Comparison of ENCODE assay signal across 8 cellular contexts in the genomic region with DNA sequence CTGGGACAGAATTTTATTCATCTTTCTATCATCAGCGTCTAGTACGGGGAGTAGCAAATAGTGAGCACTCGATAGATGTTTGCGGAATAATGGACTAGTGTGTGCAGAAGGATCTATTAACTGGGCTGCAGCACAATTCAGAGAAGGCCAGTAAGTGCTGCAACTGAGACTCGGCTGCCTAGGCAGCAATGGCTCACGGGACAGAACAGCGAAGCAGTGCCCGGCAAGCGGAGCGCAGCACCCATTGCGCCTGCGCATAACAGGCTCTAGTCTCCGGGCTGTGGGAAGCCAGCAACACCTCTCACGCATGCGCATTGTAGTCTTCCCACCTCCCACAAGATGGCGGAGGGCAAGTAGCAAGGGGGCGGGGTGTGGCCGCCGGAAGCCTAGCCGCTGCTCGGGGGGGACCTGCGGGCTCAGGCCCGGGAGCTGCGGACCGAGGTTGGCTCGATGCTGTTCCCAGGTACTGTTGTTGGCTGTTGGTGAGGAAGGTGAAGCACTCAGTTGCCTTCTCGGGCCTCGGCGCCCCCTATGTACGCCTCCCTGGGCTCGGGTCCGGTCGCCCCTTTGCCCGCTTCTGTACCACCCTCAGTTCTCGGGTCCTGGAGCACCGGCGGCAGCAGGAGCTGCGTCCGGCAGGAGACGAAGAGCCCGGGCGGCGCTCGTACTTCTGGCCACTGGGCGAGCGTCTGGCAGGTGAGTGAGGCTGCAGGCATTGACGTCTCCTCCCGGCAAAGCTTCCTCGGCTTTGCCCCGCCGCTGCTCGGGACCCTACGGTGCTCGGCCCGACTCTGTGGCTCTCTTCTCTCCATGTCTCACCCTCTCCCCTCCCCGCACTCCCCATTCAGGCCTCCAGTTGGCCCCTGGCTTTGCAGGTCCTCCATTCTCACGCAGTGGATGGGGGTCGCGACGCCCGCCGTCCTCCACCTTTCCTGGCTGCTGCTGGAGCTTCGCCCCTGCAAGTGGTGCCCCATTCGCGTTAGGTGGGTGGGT. TPM values are rescaled to one million over a fixed set of nuclear protein-coding genes. Genes with fewer than 3 reads are reported as not detected.
DNase-seq lines count a peak whose midpoint lies in the region; ATAC-seq and TF ChIP-seq lines count a peak whose summit lies in the region.

No MANE protein-coding gene starts in this region.

- H4K20me1 ChIP-seq in SK-N-SH (ENCODE audit: insufficient read depth) = no peaks in the 10 kb centered on the region

- DNase-seq in GM10266 (ENCODE audit: extremely low spot score) = peak; percentile 93
- peak; percentile 95 for DNase-seq in NCI-H1092 (lab: John Stamatoyannopoulos, UW)
- DNase-seq in SK-N-SH = peak; percentile 96
- DNase-seq in activated naive CD4-positive, alpha-beta T cell treated with anti-CD3 and anti-CD28 coated beads, Interleukin-2, amount 50 U/mL, for 72 hours (ENCODE audit: low spot score in 2 of 2) = peak; percentile 94 to 99
- peak; percentile 85 for DNase-seq in glomerular endothelial cell (ENCODE audit: extremely low read depth, low read depth, low spot score)
- DNase-seq in nucleus accumbens (lab: John Stamatoyannopoulos, UW) = peak; percentile 89 to 99 (median 97)
- DNase-seq in suprapubic skin (ENCODE audit: low spot score in 2 of 2) = peak; percentile 97 to 98

- H3K9ac ChIP-seq in SK-N-SH = peak overlapping the region; percentile 80

- peak overlapping the region; percentile 84 for H2AFZ ChIP-seq in SK-N-SH (ENCODE audit: low read depth)

- H3K27ac ChIP-seq in SK-N-SH (ENCODE audit: low read depth in 2 of 2, low read length in 1 of 2) (peak overlapping the region; percentile 86 to 95), suprapubic skin (peak overlapping the region; percentile 90)

- H3K36me3 ChIP-seq in SK-N-SH (replicated peaks in 1 of 2; ENCODE audit: control insufficient read depth in 1 of 2, insufficient read depth in 2 of 2, low read length in 1 of 2) (no peaks in the 10 kb centered on the region), suprapubic skin (no peaks in the 10 kb centered on the region)

- TF ChIP-seq EP300 in SK-N-SH (IDR thresholded peaks at IDR 0.05; ENCODE audit: borderline replicate concordance in 1 of 2, low read depth in 1 of 2, low read length in 1 of 2) (no peak), suprapubic skin (IDR thresholded peaks at IDR 0.05) (no peak)

- H3K36me3 Mint-ChIP-seq in activated naive CD4-positive, alpha-beta T cell treated with anti-CD3 and anti-CD28 coated beads, Interleukin-2, amount 50 U/mL, for 72 hours = peaks cover 8 to 20% of the 10 kb centered on the region in 2 donors

- H3K9me3 ChIP-seq in SK-N-SH = no peaks in the 10 kb centered on the region
- H3K9me3 ChIP-seq in suprapubic skin = no peaks in the 10 kb centered on the region

- peaks cover 16% of the 10 kb centered on the region for H3F3A ChIP-seq in SK-N-SH (replicated peaks; ENCODE audit: insufficient read depth)

- H3K79me2 ChIP-seq in SK-N-SH (ENCODE audit: insufficient read depth) = peaks cover 47% of the 10 kb centered on the region

- POLR2A ChIA-PET in SK-N-SH (lab: Yijun Ruan, JAX) = interaction anchor here (0.6 to 1.3 kb wide), 5 partner anchors 12 to 214 kb away, joined by 3 to 4 read pairs (median 4); no protein-coding TSS in a partner anchor

- no peaks in the 10 kb centered on the region for H3K27me3 ChIP-seq in SK-N-SH (ENCODE audit: insufficient read depth)
- H3K27me3 ChIP-seq in suprapubic skin = no peaks in the 10 kb centered on the region

- peaks cover 20 to 23% of the 10 kb centered on the region in 2 experiments; a peak in 3 of 4 replicates for H3K4me1 ChIP-seq in SK-N-SH (ENCODE audit: control insufficient read depth in 1 of 2, insufficient read depth in 2 of 2, low read depth in 1 of 2, low read length in 1 of 2)
- peaks cover 47% of the 10 kb centered on the region for H3K4me1 ChIP-seq in suprapubic skin

- H3K9me3 Mint-ChIP-seq in activated naive CD4-positive, alpha-beta T cell treated with anti-CD3 and anti-CD28 coated beads, Interleukin-2, amount 50 U/mL, for 72 hours = peaks cover 4 to 10% of the 10 kb centered on the region in 2 donors

- peak; percentile 35 to 60 for TF ChIP-seq POLR2A in suprapubic skin (IDR thresholded peaks at IDR 0.05)

- TF ChIP-seq RAD21 in SK-N-SH (IDR thresholded peaks at IDR 0.05; ENCODE audit: low read length) = no peak

- H3K9me2 ChIP-seq in SK-N-SH = no peaks in the 10 kb centered on the region

- peak overlapping the region; percentile 85 for H3K4me2 ChIP-seq in SK-N-SH

- 2% methylated on average over 22 of the region's 65 CpGs for WGBS in SK-N-SH (ENCODE audit: low lambda C conversion rate)
- 2% methylated on average over 47 of the region's 65 CpGs for WGBS in suprapubic skin

- ATAC-seq in HG02610 (IDR thresholded peaks at IDR 0.05; ENCODE audit: unreplicated experiment) = peak; percentile 95
- ATAC-seq in activated naive CD4-positive, alpha-beta T cell treated with anti-CD3 and anti-CD28 coated beads, Interleukin-2, amount 50 U/mL, for 72 hours = peak; percentile 96 to 97

- no peak for TF ChIP-seq CTCF in GM10266 (IDR thresholded peaks at IDR 0.05; ENCODE audit: control insufficient read depth, insufficient read depth, low read depth, missing control alignments)
- TF ChIP-seq CTCF in SK-N-SH (IDR thresholded peaks at IDR 0.05) = no peak
- TF ChIP-seq CTCF in suprapubic skin (IDR thresholded peaks at IDR 0.05) = peak in 1 of 2 donors; percentile 8

- H3K4me3 ChIP-seq in SK-N-SH (ENCODE audit: low read depth in 2 of 2, low read length in 1 of 2) (peak overlapping the region; percentile 87 to 97), suprapubic skin (peak overlapping the region; percentile 91)

- CTCF ChIA-PET in SK-N-SH (lab: Yijun Ruan, JAX) = interaction anchor here (0.7 to 1.5 kb wide), 5 partner anchors 14 to 156 kb away, joined by 3 to 5 read pairs (median 3); no protein-coding TSS in a partner anchor

- H3K27ac Mint-ChIP-seq in activated naive CD4-positive, alpha-beta T cell treated with anti-CD3 and anti-CD28 coated beads, Interleukin-2, amount 50 U/mL, for 72 hours = peak overlapping the region; percentile 95 to 97

TF ChIP-seq in SK-N-SH, 30 proteins besides CTCF, POLR2A, EP300 and RAD21 (continues in another document):
- TF ChIP-seq MAX (IDR thresholded peaks at IDR 0.05; ENCODE audit: low read depth) (peak; percentile 75), IRF3 (IDR thresholded peaks at IDR 0.05; ENCODE audit: low read depth, low read length) (no peak), PBX3 (IDR thresholded peaks at IDR 0.05) (no peak; the same call in 1 of the 2 replicates), MEF2A (IDR thresholded peaks at IDR 0.05; ENCODE audit: borderline replicate concordance, low read depth) (no peak), TAF1 (IDR thresholded peaks at IDR 0.05; ENCODE audit: borderline replicate concordance, low read depth, low read length) (peak; percentile 90)
- TF ChIP-seq, protein P1, sequence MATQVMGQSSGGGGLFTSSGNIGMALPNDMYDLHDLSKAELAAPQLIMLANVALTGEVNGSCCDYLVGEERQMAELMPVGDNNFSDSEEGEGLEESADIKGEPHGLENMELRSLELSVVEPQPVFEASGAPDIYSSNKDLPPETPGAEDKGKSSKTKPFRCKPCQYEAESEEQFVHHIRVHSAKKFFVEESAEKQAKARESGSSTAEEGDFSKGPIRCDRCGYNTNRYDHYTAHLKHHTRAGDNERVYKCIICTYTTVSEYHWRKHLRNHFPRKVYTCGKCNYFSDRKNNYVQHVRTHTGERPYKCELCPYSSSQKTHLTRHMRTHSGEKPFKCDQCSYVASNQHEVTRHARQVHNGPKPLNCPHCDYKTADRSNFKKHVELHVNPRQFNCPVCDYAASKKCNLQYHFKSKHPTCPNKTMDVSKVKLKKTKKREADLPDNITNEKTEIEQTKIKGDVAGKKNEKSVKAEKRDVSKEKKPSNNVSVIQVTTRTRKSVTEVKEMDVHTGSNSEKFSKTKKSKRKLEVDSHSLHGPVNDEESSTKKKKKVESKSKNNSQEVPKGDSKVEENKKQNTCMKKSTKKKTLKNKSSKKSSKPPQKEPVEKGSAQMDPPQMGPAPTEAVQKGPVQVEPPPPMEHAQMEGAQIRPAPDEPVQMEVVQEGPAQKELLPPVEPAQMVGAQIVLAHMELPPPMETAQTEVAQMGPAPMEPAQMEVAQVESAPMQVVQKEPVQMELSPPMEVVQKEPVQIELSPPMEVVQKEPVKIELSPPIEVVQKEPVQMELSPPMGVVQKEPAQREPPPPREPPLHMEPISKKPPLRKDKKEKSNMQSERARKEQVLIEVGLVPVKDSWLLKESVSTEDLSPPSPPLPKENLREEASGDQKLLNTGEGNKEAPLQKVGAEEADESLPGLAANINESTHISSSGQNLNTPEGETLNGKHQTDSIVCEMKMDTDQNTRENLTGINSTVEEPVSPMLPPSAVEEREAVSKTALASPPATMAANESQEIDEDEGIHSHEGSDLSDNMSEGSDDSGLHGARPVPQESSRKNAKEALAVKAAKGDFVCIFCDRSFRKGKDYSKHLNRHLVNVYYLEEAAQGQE (IDR thresholded peaks at IDR 0.05; ENCODE audit: low read depth, low read length) = no peak

RNA-seq across cellular contexts. Expression of gene APC, which starts 30.2 kb away (rescaled TPM):
- 5.1 and 6.2 TPM in 2 replicates for polyA plus RNA-seq in SK-N-SH (2012; rRNA removed)
- 4.6 and 5.5 TPM in 2 replicates for polyA plus RNA-seq in SK-N-SH (2012; cell fraction: cytosol; rRNA removed)
- 7.6 and 10.2 TPM in 2 replicates for polyA plus RNA-seq in SK-N-SH (2012; cell fraction: nucleus; rRNA removed)
- 10 to 100 TPM; 17.4 to 24.5 TPM for total RNA-seq in activated naive CD4-positive, alpha-beta T cell treated with anti-CD3 and anti-CD28 coated beads, Interleukin-2, amount 50 U/mL, for 72 hours
- total RNA-seq in glomerular endothelial cell = 43.4 and 53.7 TPM in 2 replicates
- total RNA-seq in suprapubic skin = 10 to 100 TPM; 40.8 to 76.4 (median 53.9) TPM

Comparison
In these comparisons a context has a peak if more than half of its experiments do, and no peak if none do; other contexts are left out.
1. Peak in every context shown above with its lines: DNase-seq, ATAC-seq, H3K4me3 ChIP-seq and H3K27ac ChIP-seq.